ENCODE assay signal across 11 cellular contexts in genomic region chr9:137407590-137408300, GRCh38. TPM values are rescaled to one million over a fixed set of nuclear protein-coding genes. Genes with fewer than 3 reads are reported as not detected.
DNase-seq lines count a peak whose midpoint lies in the region; ATAC-seq, FAIRE-seq and TF ChIP-seq lines count a peak whose summit lies in the region.
"Had no signal": no experiment of that assay in that cellular context is flagged by ENCODE, and none has a peak within 500 bp of the region (broad histone marks: within the 10 kb centered on the region; RNA-seq: fewer than 3 reads in every experiment).

No MANE protein-coding gene starts in this region.

- FAIRE-seq in A549 (lab: Jason Lieb, UNC), result no peak

- no peaks in the 10 kb centered on the region for H4K20me1 ChIP-seq in IMR-90 (ENCODE audit: insufficient read depth, low read length)

- H3K4me1 ChIP-seq in A549 (peaks cover 38% of the 10 kb centered on the region), IMR-90 (ENCODE audit: control insufficient read depth, insufficient read depth, low read length) (peaks cover 26% of the 10 kb centered on the region)

- TF ChIP-seq POLR2A in A549 (IDR thresholded peaks at IDR 0.05; ENCODE audit: low read length), result no peak
- TF ChIP-seq POLR2A in IMR-90 (IDR thresholded peaks at IDR 0.05; ENCODE audit: low read depth, low read length), result no peak

- H3K4me3 ChIP-seq in A549 (peak overlapping the region; percentile 35), IMR-90 (ENCODE audit: insufficient read depth, low read depth, low read length) (no peak overlapping the region), epithelial cell of proximal tubule (ENCODE audit: low read depth, low read length) (peak overlapping the region; percentile 47)

- no peak overlapping the region for H2BK15ac ChIP-seq in IMR-90 (ENCODE audit: low read depth, low read length)

- TF ChIP-seq CTCF in A549 (IDR thresholded peaks at IDR 0.05) (no peak), IMR-90 (conservative IDR thresholded peaks at IDR 0.05; ENCODE audit: low read depth, low read length) (no peak), epithelial cell of proximal tubule (conservative IDR thresholded peaks at IDR 0.05; ENCODE audit: low read depth, low read length) (no peak), nephron (IDR thresholded peaks at IDR 0.05; ENCODE audit: unreplicated experiment in 3 of 3) (no peak), omental fat pad (IDR thresholded peaks at IDR 0.05) (no peak)

- POLR2A ChIA-PET in A549 (lab: Yijun Ruan, JAX), result interaction anchor here (2.4 kb wide), 1 partner anchor 106 kb away, joined by 13 read pairs; the partner anchor contains the start of gene NRARP
- POLR2A ChIA-PET in IMR-90 (lab: Charles Lee; ENCODE audit: unreplicated experiment), result interaction anchor here (0.7 kb wide), 1 partner anchor 32 kb away, joined by 4 read pairs; no protein-coding TSS in a partner anchor

- no peaks in the 10 kb centered on the region for H3K36me3 ChIP-seq in IMR-90 (ENCODE audit: control insufficient read depth, insufficient read depth, low read length)

- no peak for TF ChIP-seq RAD21 in A549 (conservative IDR thresholded peaks at IDR 0.05 in 1 of 2, IDR thresholded peaks at IDR 0.05 in 1 of 2)
- no peak for TF ChIP-seq RAD21 in IMR-90 (IDR thresholded peaks at IDR 0.05; ENCODE audit: low read length)

- intact Hi-C loops in IMR-90 (cut with micrococcal nuclease), result loop anchor here (2.0 kb wide), 1 partner anchor 107 kb away; no protein-coding TSS in a partner anchor

- no peak overlapping the region for H4K5ac ChIP-seq in IMR-90 (ENCODE audit: low read depth, low read length)

- H3K4me2 ChIP-seq in A549 (peak overlapping the region; percentile 89), IMR-90 (ENCODE audit: low read depth, low read length) (no peak overlapping the region)

- peaks cover 9 to 22% of the 10 kb centered on the region in 2 experiments for H3K79me1 ChIP-seq in IMR-90 (ENCODE audit: low read depth in 1 of 2, low read length in 2 of 2)

- H4K8ac ChIP-seq in IMR-90 (ENCODE audit: low read depth in 2 of 2, low read length in 2 of 2), result no peak overlapping the region

- no peak for ATAC-seq in A549
- no peak for ATAC-seq in IMR-90 (ENCODE audit: low read depth)
- no peak for ATAC-seq in GM21423 (IDR thresholded peaks at IDR 0.05; ENCODE audit: unreplicated experiment)
- ATAC-seq in omental fat pad (ENCODE audit: low FRiP score), result no peak

- no peak overlapping the region for H3K27ac Mint-ChIP-seq in nephron
- H3K27ac Mint-ChIP-seq: naive thymus-derived CD4-positive, alpha-beta T cell had no signal

- no peak for TF ChIP-seq EP300 in A549 (IDR thresholded peaks at IDR 0.05)

- no peak overlapping the region for H3K23ac ChIP-seq in IMR-90 (ENCODE audit: low read depth, low read length)

- dilution Hi-C loops in IMR-90 (cut with HindIII; ENCODE audit: low sequenced_read_pairs, unreplicated experiment), result no loop called here

- no peak overlapping the region for H2AFZ ChIP-seq in IMR-90 (replicated peaks; ENCODE audit: low read length, poor library complexity)

- peak overlapping the region in 2 of 3 experiments; percentile 28 to 54 for H3K4me3 Mint-ChIP-seq in nephron

- no peak overlapping the region for H3K14ac ChIP-seq in IMR-90 (replicated peaks; ENCODE audit: low read depth, low read length)

- H3K4me1 Mint-ChIP-seq in nephron, result peaks cover 11% of the 10 kb centered on the region

- H3K9me3 ChIP-seq in A549 (no peaks in the 10 kb centered on the region), IMR-90 (ENCODE audit: control insufficient read depth, insufficient read depth, low read length) (no peaks in the 10 kb centered on the region)

- H3K9me1 ChIP-seq in IMR-90 (ENCODE audit: insufficient read depth, low read length), result peaks cover 8% of the 10 kb centered on the region

- H3K18ac ChIP-seq in IMR-90 (ENCODE audit: low read depth, low read length), result no peak overlapping the region

- no peak overlapping the region for H2AK5ac ChIP-seq in IMR-90 (ENCODE audit: low read depth, low read length)

- in situ Hi-C loops in IMR-90 (cut with MboI; ENCODE audit: low sequenced_read_pairs), result no loop called here

- WGBS in A549 (ENCODE audit: missing lambda C conversion rate), result 88% methylated on average over 16 of the region's 31 CpGs
- 55% methylated on average over 4 of the region's 31 CpGs; no CpG with 5 or more reads in 1 of the 2 experiments for WGBS in IMR-90 (ENCODE audit: extremely low coverage in 2 of 2, insufficient read length in 1 of 2), 2 experiments

- H2BK20ac ChIP-seq in IMR-90 (ENCODE audit: low read depth, low read length), result no peak overlapping the region

- CTCF ChIA-PET in A549 (lab: Yijun Ruan, JAX), result interaction anchor here (0.9 to 4.4 kb wide), 11 partner anchors 9 to 131 kb away, joined by 3 to 51 read pairs (median 5); partner anchors contain the start of genes EXD3, NOXA1 and NRARP
- CTCF ChIA-PET in IMR-90 (lab: Yijun Ruan, JAX), result no interaction called here

- H3K27ac ChIP-seq in A549, result peak overlapping the region; percentile 58 to 82; a peak in 4 of 6 replicates
- H3K27ac ChIP-seq in IMR-90 (ENCODE audit: insufficient read depth, low read length), result no peak overlapping the region

- H3K27me3 Mint-ChIP-seq in nephron (ENCODE audit: low read depth), result no peaks in the 10 kb centered on the region

- no peak overlapping the region for H2BK120ac ChIP-seq in IMR-90 (ENCODE audit: low read depth, low read length)

- H3K56ac ChIP-seq in IMR-90 (ENCODE audit: extremely low read depth, insufficient read depth, low read length), result no peak overlapping the region

- peaks cover under 1% of the 10 kb centered on the region for H3K36me3 Mint-ChIP-seq in nephron (ENCODE audit: low read depth)

- no peak for DNase-seq in A549 (ENCODE audit: low read depth in 1 of 2, low spot score in 1 of 2)
- DNase-seq in IMR-90, result no peak
- no peak for DNase-seq in epithelial cell of proximal tubule (ENCODE audit: low read depth)
- DNase-seq in HPDE6-E6E7 (ENCODE audit: extremely low spot score), result no peak
- no peak for DNase-seq in NCI-H526 (lab: John Stamatoyannopoulos, UW)
- no peak for DNase-seq in omental fat pad (ENCODE audit: low spot score)
- DNase-seq: Karpas-422 had no signal

- no peak overlapping the region for H4K91ac ChIP-seq in IMR-90 (ENCODE audit: insufficient read depth, low read depth, low read length)

- H3K9ac ChIP-seq in IMR-90 (ENCODE audit: low read depth, low read length), result no peak overlapping the region

- BruUV-seq in IMR-90 (replicated peaks; lab: Mats Ljungman, UMichigan), result no TSS peak

- no peaks in the 10 kb centered on the region for H3K27me3 ChIP-seq in IMR-90 (ENCODE audit: control insufficient read depth, insufficient read depth, low read length)

- no peak overlapping the region for H2BK5ac ChIP-seq in IMR-90 (ENCODE audit: low read depth, low read length, poor library complexity, severe bottlenecking)

- H2AK9ac ChIP-seq in IMR-90 (replicated peaks; ENCODE audit: low read depth, low read length, poor library complexity), result peak overlapping the region; percentile 7

- no peak overlapping the region; the same call in 1 of the 2 replicates for H3K4ac ChIP-seq in IMR-90 (ENCODE audit: low read depth, low read length)

- no peaks in the 10 kb centered on the region for H3K9me3 Mint-ChIP-seq in nephron
- H3K9me3 Mint-ChIP-seq: naive thymus-derived CD4-positive, alpha-beta T cell had no signal

RNA-seq across cellular contexts. Expression of gene EXD3, which starts 15.2 kb away (rescaled TPM):
- polyA plus RNA-seq in A549 (2011; rRNA removed) (3.3 and 3.4 TPM in 2 replicates), A549 (2017; fragmentation: RNase III; extraction: RNeasy Plus Mini Kit Qiagen cat#74134 plus additional on column Dnase treatment) (4.0 to 5.4 TPM (median 4.5 TPM) in 3 replicates), IMR-90 (2012; rRNA removed) (7.4 and 10.2 TPM in 2 replicates)
- 2.3 and 4.1 TPM in 2 replicates for polyA plus RNA-seq in A549 (2012; cell fraction: cytosol; rRNA removed)
- 11.3 and 14.6 TPM in 2 replicates for polyA plus RNA-seq in A549 (2012; cell fraction: nucleus; rRNA removed)
- polyA minus RNA-seq in A549 (2011; rRNA and poly(A)+ RNA removed), result 2.5 and 3.5 TPM in 2 replicates
- total RNA-seq in IMR-90 (2012; rRNA removed) (1.1 and 1.7 TPM in 2 replicates), epithelial cell of proximal tubule (4.1 and 29.2 TPM in 2 replicates), omental fat pad (10 to 100 TPM in 3 of 4 donors, 1 to 10 TPM in 1; 8.3 to 18.3 (median 10.5) TPM)
- 5.4 and 9.9 TPM in 2 replicates for polyA plus RNA-seq in IMR-90 (2012; cell fraction: cytosol; rRNA removed)
- polyA plus RNA-seq in IMR-90 (2012; cell fraction: nucleus; rRNA removed; ENCODE audit: low replicate concordance), result 24.4 and 50.7 TPM in 2 replicates

RNA-seq across cellular contexts. Expression of gene NOXA1, which starts 15.4 kb away (rescaled TPM):
- 0.44 and 0.58 TPM in 2 replicates for polyA plus RNA-seq in A549 (2011; rRNA removed)
- polyA plus RNA-seq in A549 (2012; cell fraction: cytosol; rRNA removed), result 0.63 and 1.1 TPM in 2 replicates
- polyA plus RNA-seq in A549 (2012; cell fraction: nucleus; rRNA removed), result 3.9 and 6.1 TPM in 2 replicates
- 1.1 to 1.9 TPM (median 1.5 TPM) in 3 replicates for polyA plus RNA-seq in A549 (2017; fragmentation: RNase III; extraction: RNeasy Plus Mini Kit Qiagen cat#74134 plus additional on column Dnase treatment)
- 0.19 and 0.33 TPM in 2 replicates for polyA minus RNA-seq in A549 (2011; rRNA and poly(A)+ RNA removed)
- total RNA-seq in IMR-90 (2012; rRNA removed), result not detected in 2 replicates
- polyA plus RNA-seq in IMR-90 (2012; rRNA removed), result 0.16 and 0.17 TPM in 2 replicates
- polyA plus RNA-seq in IMR-90 (2012; cell fraction: cytosol; rRNA removed), result 0.08 and 0.25 TPM in 2 replicates
- polyA plus RNA-seq in IMR-90 (2012; cell fraction: nucleus; rRNA removed; ENCODE audit: low replicate concordance), result 1.3 and 3.4 TPM in 2 replicates
- 0.14 and 2.1 TPM in 2 replicates for total RNA-seq in epithelial cell of proximal tubule
- total RNA-seq in omental fat pad, result 1 to 10 TPM in 3 of 4 donors, under 1 TPM in 1; 0.84 to 3.8 (median 2.1) TPM

RNA-seq across cellular contexts. Expression of gene ENTPD8, which starts 33.4 kb away (rescaled TPM):
- polyA plus RNA-seq in A549 (2011; rRNA removed) (0.18 and 0.22 TPM in 2 replicates), A549 (2017; fragmentation: RNase III; extraction: RNeasy Plus Mini Kit Qiagen cat#74134 plus additional on column Dnase treatment) (0.21 to 0.41 TPM (median 0.36 TPM) in 3 replicates), IMR-90 (2012; rRNA removed) (0.07 TPM in 2 replicates)
- polyA plus RNA-seq in A549 (2012; cell fraction: cytosol; rRNA removed), result 0.22 and 0.29 TPM in 2 replicates
- polyA plus RNA-seq in A549 (2012; cell fraction: nucleus; rRNA removed), result 3.6 TPM in 2 replicates
- 0.08 TPM in 1 of 2 replicates, not detected in the other for polyA minus RNA-seq in A549 (2011; rRNA and poly(A)+ RNA removed)
- total RNA-seq in IMR-90 (2012; rRNA removed) (not detected in 2 replicates), epithelial cell of proximal tubule (not detected in 2 replicates), omental fat pad (not detected)
- polyA plus RNA-seq in IMR-90 (2012; cell fraction: cytosol; rRNA removed), result 0.06 and 0.11 TPM in 2 replicates
- 0.37 and 0.78 TPM in 2 replicates for polyA plus RNA-seq in IMR-90 (2012; cell fraction: nucleus; rRNA removed; ENCODE audit: low replicate concordance)
- total RNA-seq: naive thymus-derived CD4-positive, alpha-beta T cell; ureter had no signal
- polyA plus RNA-seq: naive thymus-derived CD4-positive, alpha-beta T cell had no signal

RNA-seq across cellular contexts. Expression of gene NSMF, which starts 51.4 kb away (rescaled TPM):
- 16.0 and 20.0 TPM in 2 replicates for polyA plus RNA-seq in A549 (2011; rRNA removed)
- 33.6 and 46.9 TPM in 2 replicates for polyA plus RNA-seq in A549 (2012; cell fraction: cytosol; rRNA removed)
- polyA plus RNA-seq in A549 (2012; cell fraction: nucleus; rRNA removed), result 116 and 143 TPM in 2 replicates
- 29.2 to 35.0 TPM (median 33.0 TPM) in 3 replicates for polyA plus RNA-seq in A549 (2017; fragmentation: RNase III; extraction: RNeasy Plus Mini Kit Qiagen cat#74134 plus additional on column Dnase treatment)
- 21.3 and 25.0 TPM in 2 replicates for polyA minus RNA-seq in A549 (2011; rRNA and poly(A)+ RNA removed)
- total RNA-seq in IMR-90 (2012; rRNA removed), result 7.7 and 10.0 TPM in 2 replicates
- 40.9 and 45.9 TPM in 2 replicates for polyA plus RNA-seq in IMR-90 (2012; rRNA removed)
- 26.6 and 33.5 TPM in 2 replicates for polyA plus RNA-seq in IMR-90 (2012; cell fraction: cytosol; rRNA removed)
- polyA plus RNA-seq in IMR-90 (2012; cell fraction: nucleus; rRNA removed; ENCODE audit: low replicate concordance), result 116 and 241 TPM in 2 replicates
- total RNA-seq in epithelial cell of proximal tubule, result 33.2 and 62.7 TPM in 2 replicates
- total RNA-seq in omental fat pad, result 10 to 100 TPM; 29.6 to 59.9 (median 31.5) TPM
